ENCODE assay signal across 1 cellular context in the genomic region with DNA sequence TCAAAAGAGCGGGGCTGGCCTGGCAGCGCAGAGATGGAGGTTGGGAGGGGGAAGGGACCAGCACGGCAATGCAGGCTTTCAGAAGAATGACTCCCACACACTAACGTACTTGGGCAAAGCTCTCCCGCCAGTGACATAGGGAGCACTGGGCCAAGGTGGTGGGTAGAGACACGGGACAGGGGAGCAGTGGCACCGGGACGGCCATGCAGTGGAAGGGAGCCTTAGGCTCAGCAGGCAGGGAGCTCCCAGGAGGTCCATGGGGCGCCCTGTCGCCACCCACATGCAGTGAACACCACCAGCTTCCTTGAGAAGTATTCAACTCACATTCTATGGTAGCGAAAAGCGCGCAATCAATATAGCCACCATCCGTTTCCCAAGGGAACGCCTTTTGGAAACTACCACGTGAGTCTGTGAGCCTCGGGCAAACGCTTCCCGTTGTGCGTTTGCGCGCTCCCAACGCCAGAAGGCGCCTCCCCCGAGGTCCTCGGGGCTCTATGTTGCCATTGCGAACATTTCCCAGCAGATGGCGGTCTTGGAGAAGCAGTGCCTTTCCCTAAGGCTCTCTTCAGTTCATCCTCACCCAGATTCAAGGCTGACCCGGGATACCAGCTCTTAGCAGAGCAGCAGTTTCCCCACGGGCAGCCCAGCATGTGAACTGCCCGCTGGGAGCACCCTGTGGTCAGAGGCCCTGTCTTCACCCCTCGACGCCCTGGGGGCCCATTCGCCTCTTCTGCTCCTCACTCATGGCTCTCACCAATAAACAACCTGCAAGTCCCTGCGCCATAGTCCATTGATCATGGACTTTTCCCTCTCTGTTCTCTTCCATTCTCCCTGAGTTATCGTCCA.
TF ChIP-seq lines count a peak whose summit lies in the region.

No MANE protein-coding gene starts in this region.

TF ChIP-seq in SK-N-SH, 30 proteins besides CTCF, POLR2A, EP300 and RAD21 (continued from another document):
- TF ChIP-seq, protein P1, sequence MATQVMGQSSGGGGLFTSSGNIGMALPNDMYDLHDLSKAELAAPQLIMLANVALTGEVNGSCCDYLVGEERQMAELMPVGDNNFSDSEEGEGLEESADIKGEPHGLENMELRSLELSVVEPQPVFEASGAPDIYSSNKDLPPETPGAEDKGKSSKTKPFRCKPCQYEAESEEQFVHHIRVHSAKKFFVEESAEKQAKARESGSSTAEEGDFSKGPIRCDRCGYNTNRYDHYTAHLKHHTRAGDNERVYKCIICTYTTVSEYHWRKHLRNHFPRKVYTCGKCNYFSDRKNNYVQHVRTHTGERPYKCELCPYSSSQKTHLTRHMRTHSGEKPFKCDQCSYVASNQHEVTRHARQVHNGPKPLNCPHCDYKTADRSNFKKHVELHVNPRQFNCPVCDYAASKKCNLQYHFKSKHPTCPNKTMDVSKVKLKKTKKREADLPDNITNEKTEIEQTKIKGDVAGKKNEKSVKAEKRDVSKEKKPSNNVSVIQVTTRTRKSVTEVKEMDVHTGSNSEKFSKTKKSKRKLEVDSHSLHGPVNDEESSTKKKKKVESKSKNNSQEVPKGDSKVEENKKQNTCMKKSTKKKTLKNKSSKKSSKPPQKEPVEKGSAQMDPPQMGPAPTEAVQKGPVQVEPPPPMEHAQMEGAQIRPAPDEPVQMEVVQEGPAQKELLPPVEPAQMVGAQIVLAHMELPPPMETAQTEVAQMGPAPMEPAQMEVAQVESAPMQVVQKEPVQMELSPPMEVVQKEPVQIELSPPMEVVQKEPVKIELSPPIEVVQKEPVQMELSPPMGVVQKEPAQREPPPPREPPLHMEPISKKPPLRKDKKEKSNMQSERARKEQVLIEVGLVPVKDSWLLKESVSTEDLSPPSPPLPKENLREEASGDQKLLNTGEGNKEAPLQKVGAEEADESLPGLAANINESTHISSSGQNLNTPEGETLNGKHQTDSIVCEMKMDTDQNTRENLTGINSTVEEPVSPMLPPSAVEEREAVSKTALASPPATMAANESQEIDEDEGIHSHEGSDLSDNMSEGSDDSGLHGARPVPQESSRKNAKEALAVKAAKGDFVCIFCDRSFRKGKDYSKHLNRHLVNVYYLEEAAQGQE (IDR thresholded peaks at IDR 0.05; ENCODE audit: low read depth, low read length) = no peak
- TF ChIP-seq POLR2AphosphoS5 (IDR thresholded peaks at IDR 0.05; ENCODE audit: low read depth, low read length) (no peak), EZH2phosphoT487 (IDR thresholded peaks at IDR 0.05; ENCODE audit: borderline replicate concordance, low read depth) (no peak), USF1 (IDR thresholded peaks at IDR 0.05; ENCODE audit: borderline replicate concordance, low read depth) (no peak), SIN3A (IDR thresholded peaks at IDR 0.05; ENCODE audit: borderline replicate concordance, low read depth, low read length) (0 out of 2 replicates have a peak, but pooled peaks have one; percentile 33), YY1 (IDR thresholded peaks at IDR 0.05; ENCODE audit: low read depth) (no peak), NRF1 (IDR thresholded peaks at IDR 0.05; ENCODE audit: low read depth, low read length) (no peak), FOXM1 (IDR thresholded peaks at IDR 0.05; ENCODE audit: low read depth) (no peak), RXRA (IDR thresholded peaks at IDR 0.05; ENCODE audit: borderline replicate concordance, low read depth) (no peak), RCOR1 (IDR thresholded peaks at IDR 0.05; ENCODE audit: low read length) (peak; percentile 22; the same call in 1 of the 2 replicates), RFX5 (IDR thresholded peaks at IDR 0.05; ENCODE audit: low read length) (no peak), TAF1 (IDR thresholded peaks at IDR 0.05; ENCODE audit: borderline replicate concordance, low read depth, low read length) (no peak), FOXJ3 (CRISPR knock-in tag; IDR thresholded peaks at IDR 0.05) (no peak), ELF1 (IDR thresholded peaks at IDR 0.05) (no peak), GATA2 (CRISPR knock-in tag; IDR thresholded peaks at IDR 0.05) (no peak), USF2 (IDR thresholded peaks at IDR 0.05; ENCODE audit: borderline replicate concordance, low read depth, low read length) (no peak), FOSL2 (IDR thresholded peaks at IDR 0.05; ENCODE audit: borderline replicate concordance, low read depth) (no peak), TEAD4 (IDR thresholded peaks at IDR 0.05; ENCODE audit: borderline replicate concordance, insufficient read depth) (no peak), SMC3 (IDR thresholded peaks at IDR 0.05; ENCODE audit: low read depth, low read length) (peak; percentile 90)
- TF ChIP-seq, protein P2, sequence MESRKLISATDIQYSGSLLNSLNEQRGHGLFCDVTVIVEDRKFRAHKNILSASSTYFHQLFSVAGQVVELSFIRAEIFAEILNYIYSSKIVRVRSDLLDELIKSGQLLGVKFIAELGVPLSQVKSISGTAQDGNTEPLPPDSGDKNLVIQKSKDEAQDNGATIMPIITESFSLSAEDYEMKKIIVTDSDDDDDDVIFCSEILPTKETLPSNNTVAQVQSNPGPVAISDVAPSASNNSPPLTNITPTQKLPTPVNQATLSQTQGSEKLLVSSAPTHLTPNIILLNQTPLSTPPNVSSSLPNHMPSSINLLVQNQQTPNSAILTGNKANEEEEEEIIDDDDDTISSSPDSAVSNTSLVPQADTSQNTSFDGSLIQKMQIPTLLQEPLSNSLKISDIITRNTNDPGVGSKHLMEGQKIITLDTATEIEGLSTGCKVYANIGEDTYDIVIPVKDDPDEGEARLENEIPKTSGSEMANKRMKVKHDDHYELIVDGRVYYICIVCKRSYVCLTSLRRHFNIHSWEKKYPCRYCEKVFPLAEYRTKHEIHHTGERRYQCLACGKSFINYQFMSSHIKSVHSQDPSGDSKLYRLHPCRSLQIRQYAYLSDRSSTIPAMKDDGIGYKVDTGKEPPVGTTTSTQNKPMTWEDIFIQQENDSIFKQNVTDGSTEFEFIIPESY (IDR thresholded peaks at IDR 0.05; ENCODE audit: borderline replicate concordance, low read depth) = no peak
